8 cellular contexts compared by ENCODE assay signal in the genomic region with DNA sequence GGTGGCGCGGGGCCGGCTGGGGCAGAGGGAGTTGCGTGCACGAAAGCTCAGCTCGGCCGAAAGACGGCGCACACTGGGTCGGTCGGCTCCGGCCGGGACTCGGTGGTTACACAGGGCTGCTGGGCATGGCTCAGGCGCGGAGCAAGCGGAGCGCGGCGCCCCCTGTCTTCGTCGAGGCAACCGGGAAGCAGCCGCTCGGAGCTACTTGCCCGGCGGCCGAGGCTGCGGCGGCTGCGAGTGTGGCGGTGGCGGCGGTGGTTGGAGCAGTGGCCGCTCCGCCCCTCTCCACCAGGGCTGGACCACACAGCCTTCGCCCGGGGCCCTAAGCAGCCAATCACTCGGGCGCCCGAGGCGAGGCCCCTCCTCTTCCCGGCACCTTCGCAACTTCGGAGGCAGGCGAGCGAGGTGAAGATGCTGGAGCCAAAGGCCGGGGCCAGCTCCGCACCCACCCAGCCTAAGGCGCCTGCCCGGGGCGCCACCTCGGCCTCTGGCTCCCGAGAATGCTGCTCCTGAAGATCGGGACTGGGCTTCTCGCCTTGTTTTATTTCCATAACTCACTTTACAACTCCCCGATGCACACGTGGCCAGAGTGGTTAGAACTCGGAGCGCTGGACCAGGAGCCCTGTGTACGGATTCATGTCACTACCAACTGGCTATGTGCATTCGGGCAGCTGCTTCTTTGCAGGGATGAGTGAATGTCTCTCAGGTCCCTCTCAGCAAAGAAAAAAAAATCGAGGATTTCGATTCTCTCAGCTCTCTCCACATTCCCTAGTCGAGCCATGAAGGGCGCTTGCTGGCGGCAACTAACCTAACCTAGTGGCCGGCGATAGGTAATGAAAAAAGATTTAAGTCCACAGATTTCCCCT. TPM values are rescaled to one million over a fixed set of nuclear protein-coding genes. Genes with fewer than 3 reads are reported as not detected.
DNase-seq lines count a peak whose midpoint lies in the region; ATAC-seq, FAIRE-seq and TF ChIP-seq lines count a peak whose summit lies in the region.

A gene (minus strand): TSS at position 241 of the 866 bp plus-strand sequence. CDS start 241 bp downstream, outside the sequence.

- TF ChIP-seq CTCF in VCaP (conservative IDR thresholded peaks at IDR 0.05), result peak; percentile 73
- peak; percentile 32 to 86 (median 72) for TF ChIP-seq CTCF in keratinocyte (optimal IDR thresholded peaks at IDR 0.05 in 1 of 3, IDR thresholded peaks at IDR 0.05 in 1 of 3, conservative IDR thresholded peaks at IDR 0.05 in 1 of 3; ENCODE audit: extremely low read depth in 1 of 3, insufficient read depth in 2 of 3, low read length in 3 of 3)
- TF ChIP-seq CTCF in spleen (IDR thresholded peaks at IDR 0.05 in 8 of 11, conservative IDR thresholded peaks at IDR 0.05 in 3 of 11), result peak; percentile 50 to 86 (median 73)

- FAIRE-seq in keratinocyte (lab: Jason Lieb, UNC), result peak; percentile 13

- dilution Hi-C loops in keratinocyte (cut with MboI; ENCODE audit: extremely low pct_ligation_motif_present, low sequenced_read_pairs), result no loop called here

- no peak within 1 kb of the TSS for H3K27ac Mint-ChIP-seq in central memory CD8-positive, alpha-beta T cell (ENCODE audit: low read depth)

- H3K9ac ChIP-seq in keratinocyte (ENCODE audit: control insufficient read depth, extremely low read depth, insufficient read depth, low read length), result peak within 1 kb of the TSS; percentile 9

- no peaks in the 10 kb centered on the region for H3K9me3 Mint-ChIP-seq in central memory CD8-positive, alpha-beta T cell

- H3K27me3 Mint-ChIP-seq in central memory CD8-positive, alpha-beta T cell, result peaks cover 32% of the 10 kb centered on the region

- peak within 1 kb of the TSS; percentile 87 for H3K4me2 ChIP-seq in keratinocyte (ENCODE audit: control insufficient read depth, extremely low read depth, insufficient read depth, low read depth, low read length)

- H3K4me3 Mint-ChIP-seq in central memory CD8-positive, alpha-beta T cell, result peak within 1 kb of the TSS; percentile 77

- peaks cover 27% of the 10 kb centered on the region for H3K4me1 Mint-ChIP-seq in central memory CD8-positive, alpha-beta T cell

- H3K9me3 ChIP-seq in keratinocyte (ENCODE audit: control insufficient read depth, low read depth, low read length), result no peaks in the 10 kb centered on the region
- H3K9me3 ChIP-seq in spleen, result no peaks in the 10 kb centered on the region

- peak within 1 kb of the TSS; percentile 56 for H2AFZ ChIP-seq in keratinocyte (ENCODE audit: control insufficient read depth, low read length)

- ATAC-seq in GM18907 (IDR thresholded peaks at IDR 0.05; ENCODE audit: unreplicated experiment), result peak; percentile 74
- peak; percentile 77 for ATAC-seq in HG03103 (IDR thresholded peaks at IDR 0.05; ENCODE audit: low read depth, unreplicated experiment)
- peak; percentile 66 for ATAC-seq in central memory CD8-positive, alpha-beta T cell (replicated peaks; ENCODE audit: extremely low read depth, poor library complexity, severe bottlenecking)

- peak; percentile 96 for DNase-seq in AG20443 (ENCODE audit: low spot score)
- DNase-seq in NCI-H2171 (lab: John Stamatoyannopoulos, UW), result peak; percentile 70
- no peak for DNase-seq in central memory CD8-positive, alpha-beta T cell (ENCODE audit: low spot score in 2 of 2)
- peak; percentile 33 for DNase-seq in keratinocyte (ENCODE audit: low read depth, low spot score)
- DNase-seq in spleen, result peak; percentile 93

- H3K4me1 ChIP-seq in keratinocyte (ENCODE audit: control insufficient read depth, extremely low read depth, insufficient read depth, low read length), result peaks cover 24% of the 10 kb centered on the region
- H3K4me1 ChIP-seq in spleen, result peaks cover 19 to 32% (median 24%) of the 10 kb centered on the region in 6 donors

- H3K9me1 ChIP-seq in keratinocyte (ENCODE audit: control insufficient read depth, extremely low read depth, insufficient read depth, low read length), result no peaks in the 10 kb centered on the region

- 2 to 4% (median 2%) methylated on average over 23 to 69 of the region's 69 CpGs for WGBS in spleen, 5 donors

- peaks cover 3% of the 10 kb centered on the region for H3K36me3 Mint-ChIP-seq in central memory CD8-positive, alpha-beta T cell (ENCODE audit: insufficient read depth)

- intact Hi-C loops in spleen (cut with DNase I; ENCODE audit: low total_unique reads), result loop anchor here (5.0 kb wide), 1 partner anchor 117 kb away; no protein-coding TSS in a partner anchor

- peaks cover 15% of the 10 kb centered on the region for H3K27me3 ChIP-seq in keratinocyte (ENCODE audit: control insufficient read depth, extremely low read depth, insufficient read depth, low read length)
- peaks cover 0 to 44% (median 20%) of the 10 kb centered on the region in 7 donors for H3K27me3 ChIP-seq in spleen (replicated peaks in 1 of 7)

- H3K36me3 ChIP-seq in keratinocyte (ENCODE audit: control insufficient read depth in 2 of 2, extremely low read depth in 1 of 2, insufficient read depth in 2 of 2, low read length in 2 of 2) (no peaks in the 10 kb centered on the region), spleen (peaks cover 0 to 9% (median 0%) of the 10 kb centered on the region in 6 donors)

- H3K4me3 ChIP-seq in keratinocyte (ENCODE audit: control insufficient read depth in 2 of 3, extremely low read depth in 1 of 3, insufficient read depth in 2 of 3, low read depth in 1 of 3, low read length in 3 of 3) (peak within 1 kb of the TSS; percentile 44 to 60 (median 60)), spleen (peak within 1 kb of the TSS; percentile 46 to 72 (median 58))

- H3K79me2 ChIP-seq in keratinocyte (ENCODE audit: control insufficient read depth, insufficient read depth, low read length), result no peaks in the 10 kb centered on the region

- H3K27ac ChIP-seq in VCaP, result peak within 1 kb of the TSS; percentile 70
- H3K27ac ChIP-seq in keratinocyte (ENCODE audit: control insufficient read depth, insufficient read depth, low read length), result no peak within 1 kb of the TSS
- peak within 1 kb of the TSS in 4 of 8 donors; percentile 37 to 58 (median 40) for H3K27ac ChIP-seq in spleen

- H4K20me1 ChIP-seq in keratinocyte (ENCODE audit: control insufficient read depth, extremely low read depth, insufficient read depth, low read length), result no peaks in the 10 kb centered on the region

- no peak for TF ChIP-seq POLR2A in spleen (IDR thresholded peaks at IDR 0.05)

RNA-seq across cellular contexts. Expression of the gene that starts here (rescaled TPM):
- 0.48 to 1.6 TPM (median 0.83 TPM) in 3 replicates for polyA plus RNA-seq in keratinocyte
- polyA plus RNA-seq in keratinocyte (2011; ENCODE audit: low read depth), result 0.70 TPM
- polyA plus RNA-seq in keratinocyte (2011; cell fraction: cytosol; rRNA removed), result 0.38 and 0.51 TPM in 2 replicates
- 2.1 and 3.2 TPM in 2 replicates for polyA plus RNA-seq in keratinocyte (2011; cell fraction: nucleus; rRNA removed)
- polyA plus RNA-seq in keratinocyte (2012; ENCODE audit: low replicate concordance), result 0.38 and 0.91 TPM in 2 replicates
- 0.35 to 1.5 TPM (median 0.46 TPM) in 3 replicates for polyA minus RNA-seq in keratinocyte
- not detected for polyA minus RNA-seq in keratinocyte (2011; cell fraction: cytosol; rRNA and poly(A)+ RNA removed)
- polyA minus RNA-seq in keratinocyte (2011; cell fraction: nucleus; rRNA and poly(A)+ RNA removed), result 2.4 and 2.9 TPM in 2 replicates
- under 1 TPM; 0.26 to 0.75 (median 0.34) TPM for total RNA-seq in spleen
- polyA plus RNA-seq in spleen, result under 1 TPM; 0.23 to 0.46 (median 0.35) TPM

Comparison
In these comparisons a context has a peak if more than half of its experiments do, and no peak if none do; other contexts are left out.
1. Peak in DNase-seq and H3K4me3 ChIP-seq in spleen; RNA of the gene not detected or under 1 TPM.
2. DNase-seq: peak in AG20443 (single experiment), NCI-H2171 (single experiment) and keratinocyte (single experiment); none in central memory CD8-positive, alpha-beta T cell (0 of 2).
3. Peak in every context shown above with its lines, with median percentiles within 50 percentile points of each other: ATAC-seq and CTCF ChIP-seq.